1 cellular context compared by ENCODE assay signal in genomic region chr18:9762561-9762960, GRCh38.
TF ChIP-seq lines count a peak whose summit lies in the region.

No MANE protein-coding gene starts in this region.

TF ChIP-seq in HepG2, 621 proteins besides CTCF, POLR2A, EP300 and RAD21 (continued from another document):
- TF ChIP-seq ETV6 (CRISPR knock-in tag; conservative IDR thresholded peaks at IDR 0.05), result no peak
- TF ChIP-seq ZNF776 (CRISPR knock-in tag; IDR thresholded peaks at IDR 0.05), result no peak
- TF ChIP-seq HMG20A (CRISPR knock-in tag; IDR thresholded peaks at IDR 0.05; ENCODE audit: borderline replicate concordance), result no peak
- TF ChIP-seq ZNF563 (CRISPR knock-in tag; IDR thresholded peaks at IDR 0.05), result no peak
- no peak for TF ChIP-seq SMAD9 (CRISPR knock-in tag; IDR thresholded peaks at IDR 0.05)
- no peak for TF ChIP-seq TBX3 (IDR thresholded peaks at IDR 0.05; ENCODE audit: borderline replicate concordance)
- TF ChIP-seq RELA (CRISPR knock-in tag; IDR thresholded peaks at IDR 0.05), result no peak
- no peak for TF ChIP-seq GPBP1L1 (CRISPR knock-in tag; IDR thresholded peaks at IDR 0.05)
- no peak for TF ChIP-seq HDAC6 (IDR thresholded peaks at IDR 0.05; ENCODE audit: low read depth, low read length)
- no peak for TF ChIP-seq KLF16 (CRISPR knock-in tag; IDR thresholded peaks at IDR 0.05)
- no peak for TF ChIP-seq FUBP1 (CRISPR knock-in tag; IDR thresholded peaks at IDR 0.05; ENCODE audit: borderline replicate concordance)
- no peak for TF ChIP-seq ZNF768 (CRISPR knock-in tag; IDR thresholded peaks at IDR 0.05)
- TF ChIP-seq NR2F6 (IDR thresholded peaks at IDR 0.05), result no peak
- TF ChIP-seq NR2F6 (CRISPR knock-in tag; IDR thresholded peaks at IDR 0.05), result no peak
- TF ChIP-seq ZNF616 (CRISPR knock-in tag; IDR thresholded peaks at IDR 0.05; ENCODE audit: low read depth), result no peak
- no peak for TF ChIP-seq XBP1 (CRISPR knock-in tag; IDR thresholded peaks at IDR 0.05)
- TF ChIP-seq NONO (IDR thresholded peaks at IDR 0.05), result no peak
- no peak for TF ChIP-seq NONO (CRISPR knock-in tag; conservative IDR thresholded peaks at IDR 0.05)
